10 cellular contexts compared by ENCODE assay signal in genomic region chr11:67613313-67613959, GRCh38. TPM values are rescaled to one million over a fixed set of nuclear protein-coding genes. Genes with fewer than 3 reads are reported as not detected.
A peak's percentile ranks its signal among the peaks of the same experiment; 100 is the strongest.
DNase-seq lines count a peak whose midpoint lies in the region; ATAC-seq and TF ChIP-seq lines count a peak whose summit lies in the region.
"Had no signal": no experiment of that assay in that cellular context is flagged by ENCODE, and none has a peak within 500 bp of the region (broad histone marks: within the 10 kb centered on the region; RNA-seq: fewer than 3 reads in every experiment).

No MANE protein-coding gene starts in this region.

- peak overlapping the region; percentile 99 for H3K27ac Mint-ChIP-seq in activated B cell treated with CpG ODN at 0.5 μM for 24 hours

- 72 to 80% (median 78%) methylated on average over 14 to 17 of the region's 17 CpGs for WGBS in spleen, 5 donors

- peak overlapping the region; percentile 84 for H3K4me3 Mint-ChIP-seq in activated B cell treated with CpG ODN at 0.5 μM for 24 hours

- CTCF ChIA-PET in activated B cell treated with CpG ODN at 0.5 μM for 24 hours (lab: Charles Lee), result interaction anchor here (0.7 to 3.6 kb wide), 7 partner anchors 8 to 257 kb away, joined by 3 to 28 read pairs (median 5); partner anchors contain the start of genes GSTP1 and NUDT8

- H3K27me3 ChIP-seq in iPS-15b (ENCODE audit: control insufficient read depth, insufficient read depth, low read length) (peaks cover 8% of the 10 kb centered on the region), spleen (replicated peaks in 1 of 7) (peaks cover 0 to 23% (median 0%) of the 10 kb centered on the region in 7 donors)

- POLR2A ChIA-PET in activated B cell treated with CpG ODN at 0.5 μM for 24 hours (lab: Charles Lee), result interaction anchor here (0.6 to 5.7 kb wide), 15 partner anchors 12 to 325 kb away, joined by 3 to 66 read pairs (median 5); partner anchors contain the start of genes AIP, GSTP1, NUDT8 and POLD4

- peaks cover 43% of the 10 kb centered on the region for H3K36me3 Mint-ChIP-seq in activated B cell treated with CpG ODN at 0.5 μM for 24 hours (ENCODE audit: low read depth)

- ATAC-seq in activated B cell treated with CpG ODN at 0.5 μM for 24 hours (ENCODE audit: low read depth) (no peak), GM19035 (IDR thresholded peaks at IDR 0.05; ENCODE audit: unreplicated experiment) (no peak)

- H3K9me3 Mint-ChIP-seq in activated B cell treated with CpG ODN at 0.5 μM for 24 hours, result no peaks in the 10 kb centered on the region

- peak; percentile 61 for DNase-seq in DMS53 (lab: John Stamatoyannopoulos, UW)
- no peak for DNase-seq in DMS53 treated with DMSO at 0.1 percent for 48 hours (lab: John Stamatoyannopoulos, UW; ENCODE audit: unreplicated experiment)
- DNase-seq in activated B cell treated with CpG ODN at 0.5 μM for 24 hours, result no peak
- DNase-seq in spleen, result peak; percentile 82
- DNase-seq in NCI-H1436 (lab: John Stamatoyannopoulos, UW), result no peak
- no peak for DNase-seq in effector CD8-positive, alpha-beta T cell (lab: John Stamatoyannopoulos, UW)

- no peak for TF ChIP-seq POLR2A in spleen (IDR thresholded peaks at IDR 0.05)

- H3K4me3 ChIP-seq in iPS-15b (ENCODE audit: low read depth, low read length) (peak overlapping the region; percentile 35), spleen (peak overlapping the region in 3 of 8 donors; percentile 28 to 68 (median 34))

- H3K4me1 ChIP-seq in iPS-15b (ENCODE audit: control insufficient read depth, insufficient read depth, low read length) (peaks cover 24% of the 10 kb centered on the region), spleen (peaks cover 10 to 56% (median 34%) of the 10 kb centered on the region in 6 donors)

- no peaks in the 10 kb centered on the region for H3K9me3 ChIP-seq in iPS-15b (ENCODE audit: control insufficient read depth, insufficient read depth, low read length)
- H3K9me3 ChIP-seq in spleen, result no peaks in the 10 kb centered on the region

- H3K36me3 ChIP-seq in iPS-15b (ENCODE audit: control insufficient read depth, insufficient read depth, low read length) (peaks cover 38% of the 10 kb centered on the region), spleen (peaks cover 0 to 50% (median 45%) of the 10 kb centered on the region in 6 donors)

- no peaks in the 10 kb centered on the region for H3K27me3 Mint-ChIP-seq in activated B cell treated with CpG ODN at 0.5 μM for 24 hours

- intact Hi-C loops in activated B cell treated with CpG ODN at 0.5 μM for 24 hours (cut with micrococcal nuclease) (loop anchor here (5.0 to 10.0 kb wide), 2 partner anchors 261 to 661 kb away; partner anchors contain the start of genes C11orf24 and POLD4), spleen (cut with DNase I; ENCODE audit: low total_unique reads) (no loop called here)

- peaks cover 45% of the 10 kb centered on the region for H3K4me1 Mint-ChIP-seq in activated B cell treated with CpG ODN at 0.5 μM for 24 hours

- no peak for TF ChIP-seq CTCF in activated B cell treated with CpG ODN at 0.5 μM for 24 hours (IDR thresholded peaks at IDR 0.05)
- TF ChIP-seq CTCF in spleen (IDR thresholded peaks at IDR 0.05 in 8 of 11, conservative IDR thresholded peaks at IDR 0.05 in 3 of 11), result no peak

- H3K27ac ChIP-seq in spleen, result peak overlapping the region; percentile 67 to 98 (median 90)

- H3K9ac ChIP-seq in iPS-15b (ENCODE audit: low read depth, low read length), result no peak overlapping the region

RNA-seq across cellular contexts. Expression of gene NDUFV1, which starts 6.7 kb away (rescaled TPM):
- total RNA-seq in activated B cell treated with CpG ODN at 0.5 μM for 24 hours (207 and 221 TPM in 2 replicates), spleen (100 to 1,000 TPM; 145 to 258 (median 185) TPM)
- 100 to 1,000 TPM; 132 to 257 (median 213) TPM for polyA plus RNA-seq in spleen

RNA-seq across cellular contexts. Expression of gene NUDT8, which starts 16.3 kb away (rescaled TPM):
- total RNA-seq in activated B cell treated with CpG ODN at 0.5 μM for 24 hours (5.3 and 6.1 TPM in 2 replicates), spleen (1 to 10 TPM; 2.7 to 7.9 (median 5.8) TPM)
- polyA plus RNA-seq in spleen, result 1 to 10 TPM; 5.4 to 9.2 (median 6.5) TPM

RNA-seq across cellular contexts. Expression of gene TBX10, which starts 26.1 kb away (rescaled TPM):
- total RNA-seq in activated B cell treated with CpG ODN at 0.5 μM for 24 hours, result not detected in 2 replicates
- total RNA-seq in spleen, result not detected
- under 1 TPM in 1 of 3 donors, not detected in 2; 0.08 TPM for polyA plus RNA-seq in spleen
- total RNA-seq: A172, liver had no signal

RNA-seq across cellular contexts. Expression of gene GSTP1, which starts 29.8 kb away (rescaled TPM):
- total RNA-seq in activated B cell treated with CpG ODN at 0.5 μM for 24 hours (331 and 362 TPM in 2 replicates), spleen (100 to 1,000 TPM; 211 to 338 (median 275) TPM)
- polyA plus RNA-seq in spleen, result 100 to 1,000 TPM; 310 to 399 (median 343) TPM

RNA-seq across cellular contexts. Expression of gene ACY3, which starts 37.1 kb away (rescaled TPM):
- not detected in 2 replicates for total RNA-seq in activated B cell treated with CpG ODN at 0.5 μM for 24 hours
- 1 to 10 TPM in 3 of 7 donors, under 1 TPM in 3, not detected in 1; 0.39 to 2.0 (median 0.98) TPM for total RNA-seq in spleen
- 1 to 10 TPM; 1.1 to 5.7 (median 1.2) TPM for polyA plus RNA-seq in spleen

Comparison
In these comparisons a context has a peak if more than half of its experiments do, and no peak if none do; other contexts are left out.
1. DNase-seq: peak in DMS53 (single experiment) and spleen (single experiment); none in DMS53 treated with DMSO at 0.1 percent for 48 hours (single experiment), activated B cell treated with CpG ODN at 0.5 μM for 24 hours (single experiment), NCI-H1436 (single experiment) and effector CD8-positive, alpha-beta T cell (single experiment).